In the genomic region with DNA sequence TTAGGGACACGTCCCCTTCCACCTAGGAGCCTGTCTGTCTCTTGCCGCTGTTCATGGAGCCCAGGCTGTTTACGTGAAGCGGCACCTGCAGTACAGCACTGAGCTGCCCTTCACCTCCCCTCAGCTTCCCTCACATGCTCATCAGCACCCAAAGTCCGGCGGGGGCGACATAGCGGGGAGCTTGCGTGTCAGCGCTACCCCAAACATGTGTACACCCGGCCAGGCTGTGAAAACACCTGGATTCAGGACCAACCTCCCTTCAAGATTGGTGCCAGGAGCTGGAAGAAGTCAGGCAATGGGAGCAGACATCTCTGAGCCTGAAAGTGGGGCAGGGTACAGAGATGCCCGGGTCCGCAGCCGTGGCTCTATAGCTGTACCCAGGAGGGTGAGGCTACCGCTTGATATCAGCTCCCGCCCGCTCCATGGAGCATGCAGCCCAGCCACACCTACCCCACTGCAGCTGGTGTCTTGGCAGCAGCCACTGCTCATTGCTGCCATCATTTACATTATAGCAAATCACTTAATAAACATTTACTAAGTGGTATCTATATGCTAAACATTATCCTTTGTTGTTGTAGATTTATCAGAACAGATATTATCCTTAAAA, we compare ENCODE assay signal across 34 cellular contexts.
"Had no signal": no experiment of that assay in that cellular context is flagged by ENCODE, and none has a peak within 500 bp of the region (broad histone marks: within the 10 kb centered on the region; RNA-seq: fewer than 3 reads in every experiment).

No MANE protein-coding gene starts in this region.

- H3K4me3 Mint-ChIP-seq: activated B cell treated with CpG ODN at 0.5 μM for 24 hours; activated CD4-positive, alpha-beta memory T cell treated with anti-CD3 and anti-CD28 coated beads for 36 hours; activated naive CD8-positive, alpha-beta T cell treated with anti-CD3 and anti-CD28 coated beads for 36 hours had no signal

- H3K27me3 Mint-ChIP-seq: activated B cell treated with CpG ODN at 0.5 μM for 24 hours; activated CD4-positive, alpha-beta memory T cell treated with anti-CD3 and anti-CD28 coated beads for 36 hours; activated naive CD8-positive, alpha-beta T cell treated with anti-CD3 and anti-CD28 coated beads for 36 hours had no signal

- H3K4me1 ChIP-seq: ascending aorta, Peyer's patch, SJSA1 had no signal

- H3K9me3 ChIP-seq: ascending aorta, MG63, Peyer's patch, SJSA1, SK-N-SH had no signal

- DNase-seq: activated B cell treated with CpG ODN at 0.5 μM for 24 hours; activated CD4-positive, alpha-beta memory T cell treated with anti-CD3 and anti-CD28 coated beads for 36 hours; activated CD4-positive, alpha-beta T cell treated with anti-CD3 and anti-CD28 coated beads for 4 hours; activated CD4-positive, alpha-beta T cell treated with anti-CD3 and anti-CD28 coated beads, Interleukin-2, amount 50 U/mL, for 1 hour; activated CD4-positive, CD25-positive, alpha-beta regulatory T cell treated with anti-CD3 and anti-CD28 coated beads, Interleukin-2, amount 50 U/mL, for 72 hours; activated CD8-positive, alpha-beta memory T cell treated with anti-CD3 and anti-CD28 coated beads, Interleukin-2, amount 50 U/mL, for 4 hours; activated effector memory CD4-positive, alpha-beta T cell treated with Interleukin-2 at 50 U/mL for 16 hours; activated naive CD4-positive, alpha-beta T cell treated with anti-CD3 and anti-CD28 coated beads, Interleukin-2, amount 50 U/mL, for 16 hours; activated naive CD8-positive, alpha-beta T cell treated with anti-CD3 and anti-CD28 coated beads for 36 hours; activated T-cell treated with anti-CD3 and anti-CD28 coated beads for 4 hours; activated T-cell treated with anti-CD3 and anti-CD28 coated beads, Interleukin-2, amount 50 U/mL, for 48 hours; amniotic stem cell; Kasumi-1; KG1; MG63; NCI-H1048; NCI-H1105 treated with DMSO at 0.1 percent for 48 hours; NCI-H1436; NCI-H1694; NCI-H1930; NCI-H2081 treated with DMSO at 0.1 percent for 48 hours; NCI-H345; NCI-H524 treated with DMSO at 0.1 percent for 48 hours; PC-3; Peyer's patch; SHP77 treated with DMSO at 0.1 percent for 48 hours; SK-N-SH; T-helper 1 cell; T-helper 9 cell had no signal

- H3K27ac ChIP-seq: ascending aorta, cardiac muscle cell, Peyer's patch, RWPE1, SJSA1, VCaP had no signal

- H3K36me3 ChIP-seq: ascending aorta, cardiac muscle cell, MG63, Peyer's patch, SJSA1 had no signal

- H3K36me3 Mint-ChIP-seq: activated CD4-positive, alpha-beta memory T cell treated with anti-CD3 and anti-CD28 coated beads for 36 hours; activated naive CD8-positive, alpha-beta T cell treated with anti-CD3 and anti-CD28 coated beads for 36 hours had no signal

- H3K27ac Mint-ChIP-seq: activated B cell treated with CpG ODN at 0.5 μM for 24 hours; activated CD4-positive, alpha-beta memory T cell treated with anti-CD3 and anti-CD28 coated beads for 36 hours; activated naive CD8-positive, alpha-beta T cell treated with anti-CD3 and anti-CD28 coated beads for 36 hours had no signal

- H3K4me1 Mint-ChIP-seq: activated B cell treated with CpG ODN at 0.5 μM for 24 hours; activated naive CD8-positive, alpha-beta T cell treated with anti-CD3 and anti-CD28 coated beads for 36 hours had no signal

- H3K27me3 ChIP-seq: ascending aorta, cardiac muscle cell, MG63, Peyer's patch, SJSA1 had no signal

- H3K4me3 ChIP-seq: ascending aorta, cardiac muscle cell, MG63, Peyer's patch, SJSA1 had no signal
